Comparison of ENCODE assay signal across 26 cellular contexts in genomic region chr10:12787297-12787696, GRCh38.
DNase-seq lines count a peak whose midpoint lies in the region; ATAC-seq, FAIRE-seq and TF ChIP-seq lines count a peak whose summit lies in the region.
"Had no signal": no experiment of that assay in that cellular context is flagged by ENCODE, and none has a peak within 500 bp of the region (broad histone marks: within the 10 kb centered on the region; RNA-seq: fewer than 3 reads in every experiment).

No MANE protein-coding gene starts in this region.

- H4K8ac ChIP-seq in mesenchymal stem cell (ENCODE audit: low read length) (peak overlapping the region; percentile 21), trophoblast cell (ENCODE audit: low read depth, low read length) (no peak overlapping the region)

- no peak overlapping the region for H2BK120ac ChIP-seq in mesenchymal stem cell (ENCODE audit: low read depth, low read length)
- no peak overlapping the region for H2BK120ac ChIP-seq in trophoblast cell (ENCODE audit: insufficient read depth, low read length, poor library complexity)

- H3K36me3 ChIP-seq in astrocyte (ENCODE audit: insufficient read depth, low read length) (no peaks in the 10 kb centered on the region), mesenchymal stem cell (ENCODE audit: control insufficient read depth in 1 of 2, insufficient read depth in 2 of 2, low read depth in 1 of 2, low read length in 2 of 2) (peaks cover 14 to 25% of the 10 kb centered on the region in 2 experiments), trophoblast cell (ENCODE audit: control insufficient read depth in 1 of 2, insufficient read depth in 2 of 2, low read length in 2 of 2) (no peaks in the 10 kb centered on the region), pancreas (no peaks in the 10 kb centered on the region)

- H2AFZ ChIP-seq in astrocyte (ENCODE audit: low read depth, low read length) (no peak overlapping the region), mesenchymal stem cell (ENCODE audit: low read depth, low read length) (no peak overlapping the region), trophoblast cell (ENCODE audit: insufficient read depth, low read length, poor library complexity) (no peak overlapping the region)

- H3K79me2 ChIP-seq in astrocyte (ENCODE audit: insufficient read depth, low read length) (no peaks in the 10 kb centered on the region), trophoblast cell (ENCODE audit: control insufficient read depth, insufficient read depth, low read length, poor library complexity) (no peaks in the 10 kb centered on the region)

- H3K18ac ChIP-seq in mesenchymal stem cell (ENCODE audit: low read depth in 1 of 2, low read length in 2 of 2) (no peak overlapping the region), trophoblast cell (ENCODE audit: low read length) (no peak overlapping the region)

- TF ChIP-seq CTCF in astrocyte (IDR thresholded peaks at IDR 0.05; ENCODE audit: insufficient read depth, low read depth, low read length) (no peak), type B pancreatic cell (conservative IDR thresholded peaks at IDR 0.05) (no peak), pancreas (IDR thresholded peaks at IDR 0.05) (no peak), GM20000 (IDR thresholded peaks at IDR 0.05; ENCODE audit: extremely low read depth, missing control alignments) (no peak)

- H3K14ac ChIP-seq in mesenchymal stem cell (ENCODE audit: low read length in 2 of 2) (no peak overlapping the region), trophoblast cell (ENCODE audit: low read length) (no peak overlapping the region)

- H3K23ac ChIP-seq in mesenchymal stem cell (ENCODE audit: low read length in 2 of 2) (no peak overlapping the region), trophoblast cell (ENCODE audit: low read length) (no peak overlapping the region)

- H3K4ac ChIP-seq in mesenchymal stem cell (ENCODE audit: low read depth in 1 of 2, low read length in 2 of 2) (no peak overlapping the region), trophoblast cell (ENCODE audit: low read depth, low read length) (no peak overlapping the region)

- H3K4me3 ChIP-seq in astrocyte (ENCODE audit: insufficient read depth, low read depth, low read length) (no peak overlapping the region), mesenchymal stem cell (ENCODE audit: insufficient read depth in 1 of 2, low read depth in 1 of 2, low read length in 2 of 2) (no peak overlapping the region), trophoblast cell (ENCODE audit: low read depth, low read length) (no peak overlapping the region), pancreas (no peak overlapping the region)

- H2BK15ac ChIP-seq in mesenchymal stem cell (ENCODE audit: low read depth, poor library complexity, severe bottlenecking), result no peak overlapping the region

- intact Hi-C loops in pancreas (cut with DNase I), result no loop called here

- H2BK12ac ChIP-seq in mesenchymal stem cell (ENCODE audit: low read length in 2 of 2) (peak overlapping the region in 1 of 2 experiments; percentile 51), trophoblast cell (ENCODE audit: low read length) (no peak overlapping the region)

- H3K27me3 ChIP-seq in astrocyte (ENCODE audit: insufficient read depth, low read length), result no peaks in the 10 kb centered on the region
- H3K27me3 ChIP-seq in mesenchymal stem cell (ENCODE audit: control insufficient read depth in 1 of 2, insufficient read depth in 1 of 2, low read length in 2 of 2), result no peaks in the 10 kb centered on the region
- no peaks in the 10 kb centered on the region for H3K27me3 ChIP-seq in trophoblast cell (ENCODE audit: insufficient read depth, low read length)
- no peaks in the 10 kb centered on the region for H3K27me3 ChIP-seq in pancreas

- H3K9me3 ChIP-seq in astrocyte (ENCODE audit: insufficient read depth, low read depth, low read length), result no peaks in the 10 kb centered on the region
- peaks cover 15% of the 10 kb centered on the region for H3K9me3 ChIP-seq in mesenchymal stem cell (ENCODE audit: control insufficient read depth, low read length)
- no peaks in the 10 kb centered on the region for H3K9me3 ChIP-seq in trophoblast cell (ENCODE audit: insufficient read depth, low read depth, low read length)
- H3K9me3 ChIP-seq in pancreas, result no peaks in the 10 kb centered on the region
- H3K9me3 ChIP-seq: Caco-2 had no signal

- H4K91ac ChIP-seq in mesenchymal stem cell (ENCODE audit: low read length) (no peak overlapping the region), trophoblast cell (ENCODE audit: low read depth, low read length) (peak overlapping the region; percentile 50)

- H4K20me1 ChIP-seq in astrocyte (ENCODE audit: insufficient read depth, low read length), result no peaks in the 10 kb centered on the region

- H3K4me1 ChIP-seq in astrocyte (ENCODE audit: insufficient read depth, low read length), result no peaks in the 10 kb centered on the region
- no peaks in the 10 kb centered on the region for H3K4me1 ChIP-seq in mesenchymal stem cell (ENCODE audit: control insufficient read depth, insufficient read depth, low read depth, low read length)
- peaks cover 17 to 18% of the 10 kb centered on the region in 2 experiments for H3K4me1 ChIP-seq in trophoblast cell (ENCODE audit: control insufficient read depth in 1 of 2, insufficient read depth in 2 of 2, low read length in 2 of 2)
- no peaks in the 10 kb centered on the region for H3K4me1 ChIP-seq in pancreas
- H3K4me1 ChIP-seq: Caco-2 had no signal

- no peak overlapping the region for H4K12ac ChIP-seq in trophoblast cell (ENCODE audit: low read depth, low read length)

- peaks cover 13% of the 10 kb centered on the region for H3K79me1 ChIP-seq in mesenchymal stem cell (replicated peaks; ENCODE audit: low read length, poor library complexity, severe bottlenecking)
- H3K79me1 ChIP-seq in trophoblast cell (ENCODE audit: low read length), result peaks cover 2% of the 10 kb centered on the region

- H2BK5ac ChIP-seq in mesenchymal stem cell (ENCODE audit: low read depth, low read length, poor library complexity, severe bottlenecking), result no peak overlapping the region
- H2BK5ac ChIP-seq in trophoblast cell (ENCODE audit: low read depth, low read length, poor library complexity), result no peak overlapping the region

- H3K27ac Mint-ChIP-seq in astrocyte (ENCODE audit: unreplicated experiment), result peak overlapping the region; percentile 41
- peak overlapping the region; percentile 97 for H3K27ac Mint-ChIP-seq in type B pancreatic cell
- H3K27ac Mint-ChIP-seq: CD4-positive, alpha-beta memory T cell had no signal

- no peak overlapping the region for H3K9ac ChIP-seq in astrocyte (ENCODE audit: low read length)
- no peak overlapping the region for H3K9ac ChIP-seq in mesenchymal stem cell (ENCODE audit: low read length)
- no peak overlapping the region for H3K9ac ChIP-seq in trophoblast cell (ENCODE audit: low read length)

- H3K4me1 Mint-ChIP-seq in astrocyte (ENCODE audit: low read depth, unreplicated experiment) (no peaks in the 10 kb centered on the region), type B pancreatic cell (ENCODE audit: unreplicated experiment) (peaks cover 12% of the 10 kb centered on the region)

- FAIRE-seq in astrocyte (lab: Jason Lieb, UNC), result no peak
- no peak for FAIRE-seq in pancreas (lab: Jason Lieb, UNC)
- FAIRE-seq: A204.1, GM12891 had no signal

- H3K27me3 Mint-ChIP-seq in astrocyte (ENCODE audit: low read depth, unreplicated experiment) (no peaks in the 10 kb centered on the region), type B pancreatic cell (no peaks in the 10 kb centered on the region)
- H3K27me3 Mint-ChIP-seq: CD4-positive, alpha-beta memory T cell had no signal

- H3K4me3 Mint-ChIP-seq in astrocyte (ENCODE audit: unreplicated experiment) (no peak overlapping the region), type B pancreatic cell (no peak overlapping the region)
- H3K4me3 Mint-ChIP-seq: CD4-positive, alpha-beta memory T cell had no signal

- no peak overlapping the region for H3K27ac ChIP-seq in astrocyte (ENCODE audit: low read depth, low read length)
- H3K27ac ChIP-seq in mesenchymal stem cell (ENCODE audit: low read length, poor library complexity, severe bottlenecking), result no peak overlapping the region
- H3K27ac ChIP-seq in trophoblast cell (ENCODE audit: low read depth, low read length), result no peak overlapping the region
- no peak overlapping the region for H3K27ac ChIP-seq in pancreas
- H3K27ac ChIP-seq: RWPE1 had no signal

- ATAC-seq in pancreas, result no peak
- ATAC-seq: HCT116, Panc1 had no signal

- no peaks in the 10 kb centered on the region for H3K9me3 Mint-ChIP-seq in astrocyte (ENCODE audit: unreplicated experiment)
- H3K9me3 Mint-ChIP-seq in type B pancreatic cell, result no peaks in the 10 kb centered on the region

- H3K36me3 Mint-ChIP-seq in astrocyte (ENCODE audit: low read depth, unreplicated experiment) (peaks cover 14% of the 10 kb centered on the region), type B pancreatic cell (peaks cover 3% of the 10 kb centered on the region)

- no peak for DNase-seq in astrocyte (ENCODE audit: low read depth)
- no peak for DNase-seq in mesenchymal stem cell
- DNase-seq in trophoblast cell, result no peak
- no peak for DNase-seq in type B pancreatic cell (ENCODE audit: extremely low spot score, unreplicated experiment)
- no peak for DNase-seq in NOMO-1 treated with dmso at 0.1 percent for 144 hours (lab: John Stamatoyannopoulos, UW; ENCODE audit: unreplicated experiment)
- DNase-seq in pancreas, result no peak
- DNase-seq in GM20000 (ENCODE audit: low spot score), result no peak
- DNase-seq: C1 segment of cervical spinal cord; Caco-2; CD4-positive, alpha-beta memory T cell; DMS79; GF-D8; NCI-H1092 treated with DMSO at 0.1 percent for 48 hours; NCI-H1436; NCI-H187; NCI-H2081 treated with DMSO at 0.1 percent for 48 hours; NCI-H2171; NCI-H226; NCI-H510A; NCI-H69; SHP77 had no signal

- H2AK5ac ChIP-seq in mesenchymal stem cell (ENCODE audit: low read length, severe bottlenecking), result no peak overlapping the region
- no peak overlapping the region for H2AK5ac ChIP-seq in trophoblast cell (ENCODE audit: low read length)

- 91% methylated on average over 10 of the region's 12 CpGs for WGBS in mesenchymal stem cell
- no CpG with 5 or more reads among the region's 12 CpGs for WGBS in trophoblast cell (ENCODE audit: extremely low coverage, insufficient coverage, insufficient read length)
- WGBS in pancreas, 2 donors, result 89 to 90% methylated on average over 12 of the region's 12 CpGs

- no peak overlapping the region for H3K4me2 ChIP-seq in astrocyte (ENCODE audit: low read length)
- H3K4me2 ChIP-seq in mesenchymal stem cell (ENCODE audit: low read length, poor library complexity, severe bottlenecking), result no peak overlapping the region
- H3K4me2 ChIP-seq in trophoblast cell (ENCODE audit: low read length), result no peak overlapping the region
